ENCODE assay signal across 8 cellular contexts in genomic region chr12:47773858-47774580, GRCh38. TPM values are rescaled to one million over a fixed set of nuclear protein-coding genes. Genes with fewer than 3 reads are reported as not detected.
DNase-seq lines count a peak whose midpoint lies in the region; ATAC-seq lines count a peak whose summit lies in the region.

No MANE protein-coding gene starts in this region.

- H3K4me1 ChIP-seq in HUES48 (ENCODE audit: control insufficient read depth, insufficient read depth, low read length) (peaks cover 22% of the 10 kb centered on the region), iPS DF 6.9 (ENCODE audit: control insufficient read depth, insufficient read depth, low read length) (peaks cover 7% of the 10 kb centered on the region)

- H3K9me3 ChIP-seq in HUES48 (ENCODE audit: control insufficient read depth, insufficient read depth, low read length) (no peaks in the 10 kb centered on the region), iPS DF 6.9 (ENCODE audit: control insufficient read depth, insufficient read depth, low read length) (no peaks in the 10 kb centered on the region)

- H3K9me3 Mint-ChIP-seq in activated T-helper 1 cell treated with anti-CD3 and anti-CD28 coated beads, Interleukin-12 subunit alpha, Interleukin-12 subunit beta, Interleukin-2, Interleukin-4 antibody, amounts not matched to agents 30 ng/mL and 10 ng/mL and 1 ng/mL, durations not matched to agents 14 hours and 24 hours and 36 hours: no peaks in the 10 kb centered on the region
- no peaks in the 10 kb centered on the region for H3K9me3 Mint-ChIP-seq in stimulated activated naive B cell treated with anti-CD40 and anti-IgM and Interleukin-4, amounts not matched to agents 10 μg/mL and 1 μg/mL and 100 μg/mL, for 72 hours

- H3K27ac ChIP-seq in HUES48 (ENCODE audit: low read depth, low read length) (no peak overlapping the region), iPS DF 6.9 (ENCODE audit: low read length) (no peak overlapping the region)

- H3K27me3 ChIP-seq in HUES48 (ENCODE audit: control insufficient read depth, insufficient read depth, low read length): peaks cover 18% of the 10 kb centered on the region
- H3K27me3 ChIP-seq in iPS DF 6.9 (ENCODE audit: control insufficient read depth, insufficient read depth, low read length): no peaks in the 10 kb centered on the region

- no CpG with 5 or more reads among the region's 14 CpGs for WGBS in iPS DF 6.9 (ENCODE audit: insufficient coverage, insufficient read length)

- peak overlapping the region; percentile 77 for H3K4me3 ChIP-seq in HUES48 (ENCODE audit: low read depth, low read length)
- H3K4me3 ChIP-seq in iPS DF 6.9 (ENCODE audit: low read length): peak overlapping the region; percentile 43; the same call in 1 of the 2 replicates

- H3K36me3 ChIP-seq in HUES48 (ENCODE audit: control insufficient read depth, insufficient read depth, low read length) (no peaks in the 10 kb centered on the region), iPS DF 6.9 (ENCODE audit: control insufficient read depth, insufficient read depth, low read length) (no peaks in the 10 kb centered on the region)

- peak overlapping the region; percentile 90 for H3K4me3 Mint-ChIP-seq in activated T-helper 1 cell treated with anti-CD3 and anti-CD28 coated beads, Interleukin-12 subunit alpha, Interleukin-12 subunit beta, Interleukin-2, Interleukin-4 antibody, amounts not matched to agents 30 ng/mL and 10 ng/mL and 1 ng/mL, durations not matched to agents 14 hours and 24 hours and 36 hours
- peak overlapping the region; percentile 91 to 95 for H3K4me3 Mint-ChIP-seq in stimulated activated naive B cell treated with anti-CD40 and anti-IgM and Interleukin-4, amounts not matched to agents 10 μg/mL and 1 μg/mL and 100 μg/mL, for 72 hours

- H3K9ac ChIP-seq in HUES48 (ENCODE audit: low read depth, low read length): no peak overlapping the region

- ATAC-seq in stimulated activated naive B cell treated with anti-CD40 and anti-IgM and Interleukin-4, amounts not matched to agents 10 μg/mL and 1 μg/mL and 100 μg/mL, for 72 hours (replicated peaks): no peak
- ATAC-seq in GM21367 (IDR thresholded peaks at IDR 0.05; ENCODE audit: unreplicated experiment) (no peak), GM21825 (IDR thresholded peaks at IDR 0.05; ENCODE audit: unreplicated experiment) (no peak), HG03097 (IDR thresholded peaks at IDR 0.05; ENCODE audit: low FRiP score, unreplicated experiment) (no peak)

- peaks cover 7% of the 10 kb centered on the region for H3K27me3 Mint-ChIP-seq in activated T-helper 1 cell treated with anti-CD3 and anti-CD28 coated beads, Interleukin-12 subunit alpha, Interleukin-12 subunit beta, Interleukin-2, Interleukin-4 antibody, amounts not matched to agents 30 ng/mL and 10 ng/mL and 1 ng/mL, durations not matched to agents 14 hours and 24 hours and 36 hours (ENCODE audit: insufficient read depth)
- H3K27me3 Mint-ChIP-seq in stimulated activated naive B cell treated with anti-CD40 and anti-IgM and Interleukin-4, amounts not matched to agents 10 μg/mL and 1 μg/mL and 100 μg/mL, for 72 hours: no peaks in the 10 kb centered on the region

- DNase-seq in activated T-helper 1 cell treated with anti-CD3 and anti-CD28 coated beads, Interleukin-12 subunit alpha, Interleukin-12 subunit beta, Interleukin-2, Interleukin-4 antibody, amounts not matched to agents 30 ng/mL and 10 ng/mL and 1 ng/mL, durations not matched to agents 14 hours and 24 hours and 36 hours (ENCODE audit: low spot score): no peak
- no peak for DNase-seq in iPS DF 6.9 (ENCODE audit: low read depth, low spot score)
- no peak for DNase-seq in stimulated activated naive B cell treated with anti-CD40 and anti-IgM and Interleukin-4, amounts not matched to agents 10 μg/mL and 1 μg/mL and 100 μg/mL, for 72 hours
- DNase-seq in NCI-H2029 (lab: John Stamatoyannopoulos, UW): no peak

- intact Hi-C loops in activated T-helper 1 cell treated with anti-CD3 and anti-CD28 coated beads, Interleukin-12 subunit alpha, Interleukin-12 subunit beta, Interleukin-2, Interleukin-4 antibody, amounts not matched to agents 30 ng/mL and 10 ng/mL and 1 ng/mL, durations not matched to agents 14 hours and 24 hours and 36 hours (cut with micrococcal nuclease): loop anchor here (1.0 to 2.0 kb wide), 2 partner anchors 15 to 34 kb away; partner anchors contain the start of gene RAPGEF3

- peak overlapping the region; percentile 72 for H3K27ac Mint-ChIP-seq in activated T-helper 1 cell treated with anti-CD3 and anti-CD28 coated beads, Interleukin-12 subunit alpha, Interleukin-12 subunit beta, Interleukin-2, Interleukin-4 antibody, amounts not matched to agents 30 ng/mL and 10 ng/mL and 1 ng/mL, durations not matched to agents 14 hours and 24 hours and 36 hours
- H3K27ac Mint-ChIP-seq in stimulated activated naive B cell treated with anti-CD40 and anti-IgM and Interleukin-4, amounts not matched to agents 10 μg/mL and 1 μg/mL and 100 μg/mL, for 72 hours: peak overlapping the region; percentile 92

- H3K36me3 Mint-ChIP-seq in activated T-helper 1 cell treated with anti-CD3 and anti-CD28 coated beads, Interleukin-12 subunit alpha, Interleukin-12 subunit beta, Interleukin-2, Interleukin-4 antibody, amounts not matched to agents 30 ng/mL and 10 ng/mL and 1 ng/mL, durations not matched to agents 14 hours and 24 hours and 36 hours (ENCODE audit: low read depth): peaks cover 1% of the 10 kb centered on the region
- peaks cover 0 to 2% of the 10 kb centered on the region in 2 donors for H3K36me3 Mint-ChIP-seq in stimulated activated naive B cell treated with anti-CD40 and anti-IgM and Interleukin-4, amounts not matched to agents 10 μg/mL and 1 μg/mL and 100 μg/mL, for 72 hours

- peaks cover 53% of the 10 kb centered on the region for H3K4me1 Mint-ChIP-seq in activated T-helper 1 cell treated with anti-CD3 and anti-CD28 coated beads, Interleukin-12 subunit alpha, Interleukin-12 subunit beta, Interleukin-2, Interleukin-4 antibody, amounts not matched to agents 30 ng/mL and 10 ng/mL and 1 ng/mL, durations not matched to agents 14 hours and 24 hours and 36 hours (ENCODE audit: low read depth)
- peaks cover 34 to 56% of the 10 kb centered on the region in 2 donors for H3K4me1 Mint-ChIP-seq in stimulated activated naive B cell treated with anti-CD40 and anti-IgM and Interleukin-4, amounts not matched to agents 10 μg/mL and 1 μg/mL and 100 μg/mL, for 72 hours

RNA-seq across cellular contexts. Expression of gene SLC48A1, which starts 1.0 kb away (rescaled TPM):
- 12.7 TPM in 2 replicates for total RNA-seq in activated T-helper 1 cell treated with anti-CD3 and anti-CD28 coated beads, Interleukin-12 subunit alpha, Interleukin-12 subunit beta, Interleukin-2, Interleukin-4 antibody, amounts not matched to agents 30 ng/mL and 10 ng/mL and 1 ng/mL, durations not matched to agents 14 hours and 24 hours and 36 hours

RNA-seq across cellular contexts. Expression of gene RAPGEF3, which starts 15.3 kb away (rescaled TPM):
- total RNA-seq in activated T-helper 1 cell treated with anti-CD3 and anti-CD28 coated beads, Interleukin-12 subunit alpha, Interleukin-12 subunit beta, Interleukin-2, Interleukin-4 antibody, amounts not matched to agents 30 ng/mL and 10 ng/mL and 1 ng/mL, durations not matched to agents 14 hours and 24 hours and 36 hours: 4.7 and 6.5 TPM in 2 replicates

RNA-seq across cellular contexts. Expression of gene HDAC7, which starts 45.7 kb away (rescaled TPM):
- total RNA-seq in activated T-helper 1 cell treated with anti-CD3 and anti-CD28 coated beads, Interleukin-12 subunit alpha, Interleukin-12 subunit beta, Interleukin-2, Interleukin-4 antibody, amounts not matched to agents 30 ng/mL and 10 ng/mL and 1 ng/mL, durations not matched to agents 14 hours and 24 hours and 36 hours: 453 and 466 TPM in 2 replicates

RNA-seq across cellular contexts. Expression of gene ENDOU, which starts 48.7 kb away (rescaled TPM):
- not detected in 2 replicates for total RNA-seq in activated T-helper 1 cell treated with anti-CD3 and anti-CD28 coated beads, Interleukin-12 subunit alpha, Interleukin-12 subunit beta, Interleukin-2, Interleukin-4 antibody, amounts not matched to agents 30 ng/mL and 10 ng/mL and 1 ng/mL, durations not matched to agents 14 hours and 24 hours and 36 hours
